22 cellular contexts compared by ENCODE assay signal in the genomic region with DNA sequence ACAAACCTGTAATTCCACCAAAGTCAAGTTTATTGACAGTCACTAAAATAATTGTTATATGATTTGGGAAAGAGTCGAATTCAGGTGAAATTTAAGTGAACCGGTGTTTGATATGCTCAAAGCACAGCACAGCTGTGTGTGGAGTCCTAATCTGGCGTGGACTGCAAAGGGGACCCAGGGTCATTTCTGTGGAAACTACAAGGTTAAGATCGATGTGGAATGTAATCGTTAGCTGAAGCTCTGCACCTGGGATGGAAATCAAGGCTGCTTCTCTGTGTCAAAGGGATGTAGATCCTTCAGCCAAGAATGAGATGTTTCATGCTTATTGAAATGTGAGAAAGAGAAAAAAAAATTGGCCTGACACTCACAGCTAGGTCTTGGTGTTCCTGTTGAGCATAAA. TPM values are rescaled to one million over a fixed set of nuclear protein-coding genes. Genes with fewer than 3 reads are reported as not detected.
DNase-seq lines count a peak whose midpoint lies in the region; ATAC-seq, FAIRE-seq and TF ChIP-seq lines count a peak whose summit lies in the region.
"Had no signal": no experiment of that assay in that cellular context is flagged by ENCODE, and none has a peak within 500 bp of the region (broad histone marks: within the 10 kb centered on the region; RNA-seq: fewer than 3 reads in every experiment).

No MANE protein-coding gene starts in this region.

- H3K36me3 Mint-ChIP-seq in activated CD4-positive, alpha-beta memory T cell treated with anti-CD3 and anti-CD28 coated beads, Interleukin-2, amount 10 ng/mL, durations not matched to agents 7 days and 5 days (ENCODE audit: low read depth) = peaks cover 25% of the 10 kb centered on the region
- no peaks in the 10 kb centered on the region for H3K36me3 Mint-ChIP-seq in memory B cell

- H3K4me1 Mint-ChIP-seq in activated CD4-positive, alpha-beta memory T cell treated with anti-CD3 and anti-CD28 coated beads, Interleukin-2, amount 10 ng/mL, durations not matched to agents 7 days and 5 days = peaks cover 23% of the 10 kb centered on the region
- peaks cover 13% of the 10 kb centered on the region for H3K4me1 Mint-ChIP-seq in memory B cell
- H3K4me1 Mint-ChIP-seq in stimulated activated naive CD8-positive, alpha-beta T cell treated with anti-CD3 and anti-CD28 coated beads, Interleukin-15, amount 100 ng/mL, for 72 hours = peaks cover 25% of the 10 kb centered on the region

- WGBS in HepG2 (ENCODE audit: low lambda C conversion rate) = 10% methylated on average over 5 of the region's 5 CpGs
- WGBS in right lobe of liver (ENCODE audit: insufficient coverage, low coverage, low lambda C conversion rate, missing lambda C conversion rate) = 31% methylated on average over 5 of the region's 5 CpGs

- TF ChIP-seq RAD21 in HepG2 (CRISPR knock-in tag; IDR thresholded peaks at IDR 0.05) = no peak

- peak overlapping the region in 1 of 3 experiments; percentile 17; a peak in 2 of 6 replicates for H3K4me3 ChIP-seq in HepG2 (replicated peaks in 1 of 3; ENCODE audit: insufficient read depth in 1 of 3, low read depth in 2 of 3, low read length in 3 of 3)
- H3K4me3 ChIP-seq in right lobe of liver = no peak overlapping the region
- H3K4me3 ChIP-seq: cardiac muscle cell, MG63, tibial artery had no signal

- TF ChIP-seq POLR2A in HepG2 (IDR thresholded peaks at IDR 0.05; ENCODE audit: insufficient read depth in 1 of 2, low read depth in 2 of 2, low read length in 2 of 2) = no peak
- TF ChIP-seq POLR2A in right lobe of liver (IDR thresholded peaks at IDR 0.05) = no peak

- H3K27ac ChIP-seq in HepG2 (ENCODE audit: extremely low read length, insufficient read depth, low read length) (peak overlapping the region; percentile 19), right lobe of liver (no peak overlapping the region)
- H3K27ac ChIP-seq: cardiac muscle cell, tibial artery had no signal

- CTCF ChIA-PET in HepG2 (lab: Yijun Ruan, JAX; ENCODE audit: low intra/inter-chr PET ratio, low total read pairs) = no interaction called here
- CTCF ChIA-PET in activated CD4-positive, alpha-beta memory T cell treated with anti-CD3 and anti-CD28 coated beads, Interleukin-2, amount 10 ng/mL, durations not matched to agents 7 days and 5 days (lab: Charles Lee) = interaction anchor here (6.0 kb wide), 1 partner anchor 94 kb away, joined by 28 read pairs; no protein-coding TSS in a partner anchor

- no peaks in the 10 kb centered on the region; a peak in 1 of 5 replicates for H3K27me3 ChIP-seq in HepG2 (ENCODE audit: control insufficient read depth in 1 of 2, insufficient read depth in 2 of 2, low read length in 2 of 2)
- no peaks in the 10 kb centered on the region for H3K27me3 ChIP-seq in right lobe of liver
- H3K27me3 ChIP-seq: cardiac muscle cell, MG63, tibial artery had no signal

- FAIRE-seq in HepG2 (lab: Jason Lieb, UNC) = no peak
- FAIRE-seq: kidney had no signal

- in situ Hi-C loops in HepG2 (cut with HindIII; ENCODE audit: extremely low pct_ligation_motif_present, low pct_unique_long_range_greater_than_20kb) = loop anchor here (5.0 kb wide), 1 partner anchor 277 kb away; no protein-coding TSS in a partner anchor

- peak overlapping the region; percentile 74 for H3K27ac Mint-ChIP-seq in activated CD4-positive, alpha-beta memory T cell treated with anti-CD3 and anti-CD28 coated beads, Interleukin-2, amount 10 ng/mL, durations not matched to agents 7 days and 5 days
- H3K27ac Mint-ChIP-seq in memory B cell = peak overlapping the region; percentile 32
- peak overlapping the region in 1 of 2 donors; percentile 5 for H3K27ac Mint-ChIP-seq in stimulated activated naive CD8-positive, alpha-beta T cell treated with anti-CD3 and anti-CD28 coated beads, Interleukin-15, amount 100 ng/mL, for 72 hours

- H3K4me3 Mint-ChIP-seq in activated CD4-positive, alpha-beta memory T cell treated with anti-CD3 and anti-CD28 coated beads, Interleukin-2, amount 10 ng/mL, durations not matched to agents 7 days and 5 days = peak overlapping the region; percentile 67
- H3K4me3 Mint-ChIP-seq in memory B cell = peak overlapping the region; percentile 56
- peak overlapping the region; percentile 53 to 86 for H3K4me3 Mint-ChIP-seq in stimulated activated naive CD8-positive, alpha-beta T cell treated with anti-CD3 and anti-CD28 coated beads, Interleukin-15, amount 100 ng/mL, for 72 hours

- H3K4me1 ChIP-seq in HepG2 (ENCODE audit: insufficient read depth, low read length) = peaks cover 40% of the 10 kb centered on the region
- H3K4me1 ChIP-seq in right lobe of liver = peaks cover 0 to 17% (median 0%) of the 10 kb centered on the region in 4 donors

- H3K9ac ChIP-seq in HepG2 (ENCODE audit: insufficient read depth, low read depth, low read length) = 0 out of 2 replicates have a peak overlapping the region, but pooled peaks have one; percentile 7

- H3K36me3 ChIP-seq in HepG2 (replicated peaks in 1 of 2; ENCODE audit: control insufficient read depth in 1 of 2, insufficient read depth in 2 of 2, low read length in 2 of 2) (peaks cover 0 to 6% of the 10 kb centered on the region in 2 experiments; a peak in 2 of 5 replicates), right lobe of liver (no peaks in the 10 kb centered on the region)
- H3K36me3 ChIP-seq: MG63 had no signal

- H2AFZ ChIP-seq in HepG2 (ENCODE audit: low read length) = peak overlapping the region; percentile 64

- TSS peak; percentile 36 for BruUV-seq in HepG2 (replicated peaks; lab: Mats Ljungman, UMichigan)

- TF ChIP-seq CTCF in HepG2 (CRISPR knock-in tag; IDR thresholded peaks at IDR 0.05) (no peak), right lobe of liver (IDR thresholded peaks at IDR 0.05) (no peak)

- ATAC-seq in HepG2 = no peak
- no peak for ATAC-seq in right lobe of liver
- ATAC-seq in memory B cell (ENCODE audit: low read depth) = no peak
- no peak for ATAC-seq in stimulated activated naive CD8-positive, alpha-beta T cell treated with anti-CD3 and anti-CD28 coated beads, Interleukin-15, amount 100 ng/mL, for 72 hours
- no peak for ATAC-seq in GM18868 (IDR thresholded peaks at IDR 0.05; ENCODE audit: unreplicated experiment)
- ATAC-seq: Right ventricle myocardium inferior had no signal

- peak overlapping the region; percentile 57 for H3K4me2 ChIP-seq in HepG2 (ENCODE audit: low read depth, low read length)

- H3K27me3 Mint-ChIP-seq in activated CD4-positive, alpha-beta memory T cell treated with anti-CD3 and anti-CD28 coated beads, Interleukin-2, amount 10 ng/mL, durations not matched to agents 7 days and 5 days = peaks cover 10% of the 10 kb centered on the region
- H3K27me3 Mint-ChIP-seq in memory B cell = no peaks in the 10 kb centered on the region
- no peaks in the 10 kb centered on the region for H3K27me3 Mint-ChIP-seq in stimulated activated naive CD8-positive, alpha-beta T cell treated with anti-CD3 and anti-CD28 coated beads, Interleukin-15, amount 100 ng/mL, for 72 hours

- POLR2A ChIA-PET in HepG2 (lab: Yijun Ruan, JAX) = no interaction called here
- POLR2A ChIA-PET in activated CD4-positive, alpha-beta memory T cell treated with anti-CD3 and anti-CD28 coated beads, Interleukin-2, amount 10 ng/mL, durations not matched to agents 7 days and 5 days (lab: Charles Lee) = no interaction called here

- TF ChIP-seq EP300 in HepG2 (IDR thresholded peaks at IDR 0.05; ENCODE audit: low read depth in 2 of 2, low read length in 2 of 2) = no peak
- no peak for TF ChIP-seq EP300 in HepG2 (CRISPR knock-in tag; IDR thresholded peaks at IDR 0.05; ENCODE audit: borderline replicate concordance)

- H3K9me3 ChIP-seq in HepG2 (ENCODE audit: low read length) = no peaks in the 10 kb centered on the region
- H3K9me3 ChIP-seq in right lobe of liver = no peaks in the 10 kb centered on the region
- H3K9me3 ChIP-seq: MG63, tibial artery had no signal

- intact Hi-C loops in HepG2 (cut with micrococcal nuclease; ENCODE audit: unreplicated experiment) (no loop called here), right lobe of liver (cut with DNase I) (no loop called here), head of caudate nucleus (cut with DNase I) (no loop called here)

- DNase-seq in HepG2 (ENCODE audit: low spot score) (no peak), right lobe of liver (no peak), memory B cell (ENCODE audit: low spot score in 2 of 2) (no peak), hypothalamus (lab: John Stamatoyannopoulos, UW) (no peak), head of caudate nucleus (no peak)
- no peak for DNase-seq in activated CD4-positive, alpha-beta memory T cell treated with anti-CD3 and anti-CD28 coated beads, Interleukin-2, amount 10 ng/mL, durations not matched to agents 7 days and 5 days
- no peak for DNase-seq in stimulated activated naive CD8-positive, alpha-beta T cell treated with anti-CD3 and anti-CD28 coated beads, Interleukin-15, amount 100 ng/mL, for 72 hours
- DNase-seq: activated naive CD4-positive, alpha-beta T cell treated with Interleukin-2 at 50 U/mL for 16 hours; AML-193; effector memory CD4-positive, alpha-beta T cell; kidney; mesenchymal stem cell; MG63; NCI-H1694; nucleus accumbens; stimulated activated CD4-positive, alpha-beta T cell treated with anti-CD3 and anti-CD28 coated beads, Interleukin-4, amount 100 ng/mL, for 1 hour; stimulated activated CD8-positive, alpha-beta memory T cell treated with anti-CD3 and anti-CD28 coated beads, Interleukin-4, amount 100 ng/mL, for 48 hours; T-helper 9 cell; tibial artery had no signal

- H4K20me1 ChIP-seq in HepG2 (ENCODE audit: insufficient read depth, low read length) = no peaks in the 10 kb centered on the region

- H3K79me2 ChIP-seq in HepG2 (ENCODE audit: insufficient read depth, low read length) = peaks cover 15% of the 10 kb centered on the region

- H3K9me3 Mint-ChIP-seq in activated CD4-positive, alpha-beta memory T cell treated with anti-CD3 and anti-CD28 coated beads, Interleukin-2, amount 10 ng/mL, durations not matched to agents 7 days and 5 days = no peaks in the 10 kb centered on the region
- H3K9me3 Mint-ChIP-seq in memory B cell = no peaks in the 10 kb centered on the region
- H3K9me3 Mint-ChIP-seq in stimulated activated naive CD8-positive, alpha-beta T cell treated with anti-CD3 and anti-CD28 coated beads, Interleukin-15, amount 100 ng/mL, for 72 hours = no peaks in the 10 kb centered on the region

RNA-seq across cellular contexts. Expression of gene ELP6, which starts 1.6 kb away (rescaled TPM):
- total RNA-seq in HepG2 (2016; rRNA removed; fragmentation: Illumina TruSeq; extraction: Trizol) (38.6 and 45.0 TPM in 2 replicates), right lobe of liver (10 to 100 TPM; 10.1 to 18.1 (median 13.9) TPM)
- total RNA-seq in HepG2 (2016; cell fraction: cytosol; rRNA removed; fragmentation: Illumina TruSeq; extraction: Trizol; ENCODE audit: low read depth) = 21.1 and 22.8 TPM in 2 replicates
- 40.9 and 43.5 TPM in 2 replicates for total RNA-seq in HepG2 (2016; cell fraction: insoluble cytoplasmic fraction; rRNA removed; fragmentation: Illumina TruSeq; extraction: Trizol)
- total RNA-seq in HepG2 (2016; cell fraction: membrane; rRNA removed; fragmentation: Illumina TruSeq; extraction: Trizol) = 31.1 and 33.1 TPM in 2 replicates
- 35.1 and 40.6 TPM in 2 replicates for total RNA-seq in HepG2 (2016; cell fraction: nucleus; rRNA removed; fragmentation: Illumina TruSeq; extraction: Trizol)
- 43.6 and 49.3 TPM in 2 replicates for polyA plus RNA-seq in HepG2 (2011; rRNA removed)
- polyA plus RNA-seq in HepG2 (2011; cell fraction: cytosol; rRNA removed) = 48.6 and 55.2 TPM in 2 replicates
- polyA plus RNA-seq in HepG2 (2011; cell fraction: nucleus; rRNA removed) = 27.3 and 28.8 TPM in 2 replicates
- 15.1 and 17.2 TPM in 2 replicates for polyA plus RNA-seq in HepG2 (2012)
- 15.9 and 19.1 TPM in 2 replicates for polyA plus RNA-seq in HepG2 (2016; cell fraction: cytosol; fragmentation: Illumina TruSeq; extraction: Trizol; ENCODE audit: low read depth)
- polyA plus RNA-seq in HepG2 (2016; cell fraction: insoluble cytoplasmic fraction; fragmentation: Illumina TruSeq; extraction: Trizol; ENCODE audit: low read depth) = 46.8 and 48.4 TPM in 2 replicates
- polyA plus RNA-seq in HepG2 (2016; cell fraction: membrane; fragmentation: Illumina TruSeq; extraction: Trizol; ENCODE audit: low read depth) = 23.9 and 24.2 TPM in 2 replicates
- polyA plus RNA-seq in HepG2 (2016; cell fraction: nucleus; fragmentation: Illumina TruSeq; extraction: Trizol; ENCODE audit: insufficient read depth, low read depth) = 63.6 and 69.2 TPM in 2 replicates
- 60.8 and 110 TPM in 2 replicates for polyA minus RNA-seq in HepG2 (2011; rRNA and poly(A)+ RNA removed; ENCODE audit: low replicate concordance)
- 12.7 and 18.2 TPM in 2 replicates for polyA minus RNA-seq in HepG2 (2011; cell fraction: cytosol; rRNA and poly(A)+ RNA removed)
- polyA minus RNA-seq in HepG2 (2011; cell fraction: nucleus; rRNA and poly(A)+ RNA removed) = 49.6 and 56.1 TPM in 2 replicates
- 10 to 100 TPM; 34.9 to 36.6 TPM for total RNA-seq in activated CD4-positive, alpha-beta memory T cell treated with anti-CD3 and anti-CD28 coated beads, Interleukin-2, amount 10 ng/mL, durations not matched to agents 7 days and 5 days

RNA-seq across cellular contexts. Expression of gene SCAP, which starts 39.4 kb away (rescaled TPM):
- total RNA-seq in HepG2 (2016; rRNA removed; fragmentation: Illumina TruSeq; extraction: Trizol) (24.0 and 53.3 TPM in 2 replicates), right lobe of liver (10 to 100 TPM; 48.8 to 85.1 (median 78.9) TPM)
- 52.3 and 54.3 TPM in 2 replicates for total RNA-seq in HepG2 (2016; cell fraction: cytosol; rRNA removed; fragmentation: Illumina TruSeq; extraction: Trizol; ENCODE audit: low read depth)
- 21.9 and 52.8 TPM in 2 replicates for total RNA-seq in HepG2 (2016; cell fraction: insoluble cytoplasmic fraction; rRNA removed; fragmentation: Illumina TruSeq; extraction: Trizol)
- 34.5 and 35.0 TPM in 2 replicates for total RNA-seq in HepG2 (2016; cell fraction: membrane; rRNA removed; fragmentation: Illumina TruSeq; extraction: Trizol)
- 54.5 and 63.6 TPM in 2 replicates for total RNA-seq in HepG2 (2016; cell fraction: nucleus; rRNA removed; fragmentation: Illumina TruSeq; extraction: Trizol)
- polyA plus RNA-seq in HepG2 (2011; rRNA removed) = 40.4 and 58.7 TPM in 2 replicates
- 31.5 and 35.0 TPM in 2 replicates for polyA plus RNA-seq in HepG2 (2011; cell fraction: cytosol; rRNA removed)
- 134 and 142 TPM in 2 replicates for polyA plus RNA-seq in HepG2 (2011; cell fraction: nucleus; rRNA removed)
- polyA plus RNA-seq in HepG2 (2012) = 70.2 and 73.6 TPM in 2 replicates
- polyA plus RNA-seq in HepG2 (2016; cell fraction: cytosol; fragmentation: Illumina TruSeq; extraction: Trizol; ENCODE audit: low read depth) = 6.4 and 7.0 TPM in 2 replicates
- polyA plus RNA-seq in HepG2 (2016; cell fraction: insoluble cytoplasmic fraction; fragmentation: Illumina TruSeq; extraction: Trizol; ENCODE audit: low read depth) = 18.1 and 20.4 TPM in 2 replicates
- 15.1 and 16.0 TPM in 2 replicates for polyA plus RNA-seq in HepG2 (2016; cell fraction: membrane; fragmentation: Illumina TruSeq; extraction: Trizol; ENCODE audit: low read depth)
- polyA plus RNA-seq in HepG2 (2016; cell fraction: nucleus; fragmentation: Illumina TruSeq; extraction: Trizol; ENCODE audit: insufficient read depth, low read depth) = 85.3 and 87.4 TPM in 2 replicates
- polyA minus RNA-seq in HepG2 (2011; rRNA and poly(A)+ RNA removed; ENCODE audit: low replicate concordance) = 122 and 226 TPM in 2 replicates
- 53.2 and 65.6 TPM in 2 replicates for polyA minus RNA-seq in HepG2 (2011; cell fraction: cytosol; rRNA and poly(A)+ RNA removed)
- 49.2 and 66.6 TPM in 2 replicates for polyA minus RNA-seq in HepG2 (2011; cell fraction: nucleus; rRNA and poly(A)+ RNA removed)
- 10 to 100 TPM; 53.6 to 56.5 TPM for total RNA-seq in activated CD4-positive, alpha-beta memory T cell treated with anti-CD3 and anti-CD28 coated beads, Interleukin-2, amount 10 ng/mL, durations not matched to agents 7 days and 5 days
